18 cellular contexts compared by ENCODE assay signal in the genomic region with DNA sequence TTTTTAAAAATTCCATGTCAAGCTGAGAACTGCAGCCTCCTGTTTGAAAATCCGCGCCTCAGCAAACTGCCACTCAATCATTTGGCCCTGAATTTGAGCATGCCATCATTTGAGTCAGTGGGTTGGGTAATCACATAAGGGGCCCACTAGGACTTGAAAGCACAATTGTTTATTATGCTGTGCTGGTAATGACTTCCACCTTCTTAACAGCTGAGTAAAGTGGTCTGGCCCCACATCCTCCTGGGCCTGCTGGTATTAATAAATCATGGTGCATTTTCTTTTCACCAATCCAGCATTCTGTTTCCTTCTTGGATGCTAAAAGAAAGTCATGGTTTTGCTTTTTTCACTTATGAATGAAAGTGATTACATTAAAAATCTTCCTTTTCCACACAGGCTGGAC.
"Had no signal": no experiment of that assay in that cellular context is flagged by ENCODE, and none has a peak within 500 bp of the region (broad histone marks: within the 10 kb centered on the region; RNA-seq: fewer than 3 reads in every experiment).

No MANE protein-coding gene starts in this region.

- H3K9me3 ChIP-seq: ascending aorta, SK-N-SH had no signal

- H3K4me3 Mint-ChIP-seq: activated naive CD8-positive, alpha-beta T cell treated with anti-CD3 and anti-CD28 coated beads, Interleukin-2, amount 50 U/mL, for 24 hours; activated T-helper 17 cell treated with anti-CD3 and anti-CD28 coated beads, Interleukin-2, amount 50 U/mL, for 72 hours; memory B cell; neural progenitor cell had no signal

- H3K36me3 Mint-ChIP-seq: memory B cell had no signal

- ATAC-seq: activated naive CD8-positive, alpha-beta T cell treated with anti-CD3 and anti-CD28 coated beads, Interleukin-2, amount 50 U/mL, for 24 hours; activated T-helper 17 cell treated with anti-CD3 and anti-CD28 coated beads, Interleukin-2, amount 50 U/mL, for 72 hours; left ventricle myocardium superior had no signal

- DNase-seq: activated CD4-positive, alpha-beta T cell treated with anti-CD3 and anti-CD28 coated beads for 1 hour; activated CD4-positive, alpha-beta T cell treated with anti-CD3 and anti-CD28 coated beads, Interleukin-2, amount 50 U/mL, for 48 hours; activated naive CD4-positive, alpha-beta T cell treated with Interleukin-2 at 50 U/mL for 16 hours; activated naive CD8-positive, alpha-beta T cell treated with anti-CD3 and anti-CD28 coated beads, Interleukin-2, amount 50 U/mL, for 24 hours; erythroblast; hypothalamus; left ventricle myocardium superior; SK-N-SH; stimulated activated CD4-positive, alpha-beta T cell treated with anti-CD3 and anti-CD28 coated beads, Interleukin-4, amount 100 ng/mL, for 24 hours; stimulated activated naive CD4-positive, alpha-beta T cell; substantia nigra; T-helper 1 cell had no signal

- H3K4me3 ChIP-seq: ascending aorta, neural progenitor cell, skin epidermis, tibial nerve had no signal

- H3K36me3 ChIP-seq: ascending aorta, neural progenitor cell had no signal

- H3K4me1 Mint-ChIP-seq: activated naive CD8-positive, alpha-beta T cell treated with anti-CD3 and anti-CD28 coated beads, Interleukin-2, amount 50 U/mL, for 24 hours; activated T-helper 17 cell treated with anti-CD3 and anti-CD28 coated beads, Interleukin-2, amount 50 U/mL, for 72 hours; memory B cell had no signal

- H3K27ac ChIP-seq: ascending aorta, neural progenitor cell, skin epidermis, tibial nerve had no signal

- H3K27me3 ChIP-seq: ascending aorta, neural progenitor cell, tibial nerve had no signal

- H3K9ac ChIP-seq: neural progenitor cell, SK-N-SH had no signal

- H3K27ac Mint-ChIP-seq: activated naive CD8-positive, alpha-beta T cell treated with anti-CD3 and anti-CD28 coated beads, Interleukin-2, amount 50 U/mL, for 24 hours; activated T-helper 17 cell treated with anti-CD3 and anti-CD28 coated beads, Interleukin-2, amount 50 U/mL, for 72 hours; memory B cell had no signal

- H2AFZ ChIP-seq: neural progenitor cell had no signal

- H3K4me2 ChIP-seq: neural progenitor cell, SK-N-SH had no signal

- H3K4me1 ChIP-seq: ascending aorta, tibial nerve had no signal
